ENCODE assay signal across 9 cellular contexts in the genomic region with DNA sequence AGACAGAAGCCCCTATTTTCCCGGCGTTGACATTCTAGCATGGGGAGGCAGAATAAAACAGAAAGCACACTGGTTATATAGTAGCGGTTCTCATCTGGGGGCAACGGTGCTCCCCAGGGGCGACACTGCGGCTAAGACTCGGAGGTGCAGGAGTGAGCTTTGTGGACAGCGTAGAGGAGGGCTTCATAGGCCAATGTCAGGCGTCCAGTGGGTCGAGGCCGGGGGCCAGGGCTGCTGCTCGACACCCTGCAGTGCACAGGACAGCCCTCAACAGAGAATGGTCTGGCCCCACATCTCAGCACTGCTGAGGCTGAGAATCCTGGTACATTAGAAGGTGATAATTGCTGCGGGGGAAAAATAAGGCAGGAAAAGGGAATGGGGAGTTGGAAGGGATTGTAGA. TPM values are rescaled to one million over a fixed set of nuclear protein-coding genes. Genes with fewer than 3 reads are reported as not detected.
DNase-seq lines count a peak whose midpoint lies in the region; TF ChIP-seq lines count a peak whose summit lies in the region.
"Had no signal": no experiment of that assay in that cellular context is flagged by ENCODE, and none has a peak within 500 bp of the region (broad histone marks: within the 10 kb centered on the region; RNA-seq: fewer than 3 reads in every experiment).

No MANE protein-coding gene starts in this region.

- peak overlapping the region in 7 of 8 donors; percentile 17 to 99 (median 66) for H3K27ac Mint-ChIP-seq in CD8-positive, alpha-beta memory T cell
- H3K27ac Mint-ChIP-seq in chondrocyte (ENCODE audit: unreplicated experiment) (peak overlapping the region; percentile 67), neural progenitor cell (peak overlapping the region; percentile 44)

- H3K27me3 Mint-ChIP-seq in CD8-positive, alpha-beta memory T cell = no peaks in the 10 kb centered on the region
- no peaks in the 10 kb centered on the region for H3K27me3 Mint-ChIP-seq in chondrocyte (ENCODE audit: low read depth)
- peaks cover 16% of the 10 kb centered on the region for H3K27me3 Mint-ChIP-seq in neural progenitor cell (ENCODE audit: insufficient read depth, low read depth)

- H3F3A ChIP-seq in Loucy (ENCODE audit: low read depth) (no peaks in the 10 kb centered on the region), neural progenitor cell (ENCODE audit: low read depth) (peaks cover 49% of the 10 kb centered on the region)

- DNase-seq in CD8-positive, alpha-beta memory T cell = no peak
- DNase-seq in chondrocyte (ENCODE audit: low spot score) = peak; percentile 70
- no peak for DNase-seq in neural progenitor cell (ENCODE audit: low spot score)
- DNase-seq in medulla oblongata (ENCODE audit: extremely low spot score) = no peak
- no peak for DNase-seq in iPS-NIHi7 (ENCODE audit: extremely low spot score)
- no peak for DNase-seq in stimulated activated CD4-positive, alpha-beta T cell treated with anti-CD3 and anti-CD28 coated beads, Interleukin-12 subunit alpha, Interleukin-12 subunit beta, amount 100 ng/mL, for 4 hours
- DNase-seq in DMS153 treated with DMSO at 0.1 percent for 48 hours (lab: John Stamatoyannopoulos, UW; ENCODE audit: unreplicated experiment) = no peak

- H3K4me3 Mint-ChIP-seq in CD8-positive, alpha-beta memory T cell = peak overlapping the region; percentile 51 to 96 (median 66)
- peak overlapping the region; percentile 94 for H3K4me3 Mint-ChIP-seq in chondrocyte (ENCODE audit: unreplicated experiment)
- H3K4me3 Mint-ChIP-seq in neural progenitor cell = peak overlapping the region; percentile 95

- POLR2A ChIA-PET in CD8-positive, alpha-beta memory T cell (lab: Charles Lee) = no interaction called here

- H3K4me2 ChIP-seq in Loucy (ENCODE audit: low read depth, low read length, poor library complexity, severe bottlenecking) = peak overlapping the region; percentile 80
- peak overlapping the region; percentile 78 for H3K4me2 ChIP-seq in neural progenitor cell

- no peak overlapping the region for H3K27ac ChIP-seq in CD8-positive, alpha-beta memory T cell (ENCODE audit: low read depth, low read length)
- no peak overlapping the region for H3K27ac ChIP-seq in neural progenitor cell

- no peak overlapping the region for H3K4me3 ChIP-seq in CD8-positive, alpha-beta memory T cell (ENCODE audit: low read length)
- H3K4me3 ChIP-seq in Loucy (ENCODE audit: low read length, poor library complexity, severe bottlenecking) (peak overlapping the region; percentile 75), neural progenitor cell (peak overlapping the region; percentile 72)
- H3K4me3 ChIP-seq: mucosa of descending colon had no signal

- H3K9ac ChIP-seq in Loucy (ENCODE audit: low read depth, low read length, poor library complexity, severe bottlenecking) = peak overlapping the region; percentile 89
- no peak overlapping the region for H3K9ac ChIP-seq in neural progenitor cell

- peaks cover 0 to 21% (median 0%) of the 10 kb centered on the region in 3 donors for H3K36me3 Mint-ChIP-seq in CD8-positive, alpha-beta memory T cell
- H3K36me3 Mint-ChIP-seq in chondrocyte (ENCODE audit: low read depth) (no peaks in the 10 kb centered on the region), neural progenitor cell (peaks cover 2% of the 10 kb centered on the region)

- H3K4me1 Mint-ChIP-seq in CD8-positive, alpha-beta memory T cell = peaks cover 17 to 42% (median 32%) of the 10 kb centered on the region in 3 donors
- peaks cover 41% of the 10 kb centered on the region for H3K4me1 Mint-ChIP-seq in chondrocyte (ENCODE audit: low read depth)
- peaks cover 49% of the 10 kb centered on the region for H3K4me1 Mint-ChIP-seq in neural progenitor cell

- H3K27me3 ChIP-seq in CD8-positive, alpha-beta memory T cell (ENCODE audit: insufficient read depth, low read length, poor library complexity, severe bottlenecking) = no peaks in the 10 kb centered on the region
- H3K27me3 ChIP-seq in Loucy (ENCODE audit: insufficient read depth, low read length, poor library complexity, severe bottlenecking) (no peaks in the 10 kb centered on the region), neural progenitor cell (no peaks in the 10 kb centered on the region)

- peaks cover 17% of the 10 kb centered on the region for H3K4me1 ChIP-seq in CD8-positive, alpha-beta memory T cell (ENCODE audit: insufficient read depth, low read length)
- H3K4me1 ChIP-seq in Loucy (ENCODE audit: insufficient read depth, low read length, poor library complexity, severe bottlenecking) = peaks cover 17% of the 10 kb centered on the region
- H3K4me1 ChIP-seq in neural progenitor cell = peaks cover 42% of the 10 kb centered on the region

- H3K9me3 ChIP-seq in CD8-positive, alpha-beta memory T cell (ENCODE audit: low read length) = no peaks in the 10 kb centered on the region
- no peaks in the 10 kb centered on the region for H3K9me3 ChIP-seq in Loucy (ENCODE audit: insufficient read depth, low read depth, low read length)
- no peaks in the 10 kb centered on the region for H3K9me3 ChIP-seq in neural progenitor cell (ENCODE audit: low read depth)
- H3K9me3 ChIP-seq: mucosa of descending colon had no signal

- CTCF ChIA-PET in CD8-positive, alpha-beta memory T cell (lab: Charles Lee) = interaction anchor here (2.5 to 3.7 kb wide), 2 partner anchors 11 to 26 kb away, joined by 28 read pairs; no protein-coding TSS in a partner anchor

- no peaks in the 10 kb centered on the region for H3K9me3 Mint-ChIP-seq in CD8-positive, alpha-beta memory T cell
- H3K9me3 Mint-ChIP-seq in chondrocyte (ENCODE audit: low read depth) (no peaks in the 10 kb centered on the region), neural progenitor cell (no peaks in the 10 kb centered on the region)

- H3K9me2 ChIP-seq in Loucy (replicated peaks; ENCODE audit: low read depth, low read length) = no peaks in the 10 kb centered on the region

- H2AFZ ChIP-seq in Loucy (ENCODE audit: low read length) (no peak overlapping the region), neural progenitor cell (replicated peaks) (no peak overlapping the region)

- H4K20me1 ChIP-seq in Loucy (ENCODE audit: insufficient read depth, low read length, poor library complexity, severe bottlenecking) (peaks cover 6% of the 10 kb centered on the region), neural progenitor cell (ENCODE audit: low read depth) (no peaks in the 10 kb centered on the region)

- H3K79me2 ChIP-seq in Loucy (ENCODE audit: insufficient read depth, low read length) = peaks cover 19% of the 10 kb centered on the region
- H3K79me2 ChIP-seq in neural progenitor cell (ENCODE audit: low read depth) = peaks cover 19% of the 10 kb centered on the region

- H3K36me3 ChIP-seq in CD8-positive, alpha-beta memory T cell (ENCODE audit: insufficient read depth, low read length) = no peaks in the 10 kb centered on the region
- no peaks in the 10 kb centered on the region for H3K36me3 ChIP-seq in Loucy (ENCODE audit: insufficient read depth, low read length)
- H3K36me3 ChIP-seq in neural progenitor cell = no peaks in the 10 kb centered on the region

- TF ChIP-seq CTCF in Loucy (conservative IDR thresholded peaks at IDR 0.05; ENCODE audit: low read length) (no peak), chondrocyte (IDR thresholded peaks at IDR 0.05) (no peak), neural progenitor cell (IDR thresholded peaks at IDR 0.05) (no peak)

RNA-seq across cellular contexts. Expression of gene ZNF628, which starts 1.5 kb away (rescaled TPM):
- 1 to 10 TPM; 8.3 to 8.7 TPM for total RNA-seq in CD8-positive, alpha-beta memory T cell
- polyA plus RNA-seq in CD8-positive, alpha-beta memory T cell = 0.36 TPM
- 9.1 to 9.7 TPM (median 9.4 TPM) in 3 replicates for total RNA-seq in chondrocyte
- total RNA-seq in neural progenitor cell (ENCODE audit: low replicate concordance) = 5.0 TPM in 1 of 2 replicates, not detected in the other

RNA-seq across cellular contexts. Expression of gene NAT14, which starts 7.1 kb away (rescaled TPM):
- total RNA-seq in CD8-positive, alpha-beta memory T cell = 10 to 100 TPM; 27.5 to 28.4 TPM
- 7.0 TPM for polyA plus RNA-seq in CD8-positive, alpha-beta memory T cell
- total RNA-seq in chondrocyte = 32.1 to 50.0 TPM (median 33.1 TPM) in 3 replicates
- 16.2 and 49.2 TPM in 2 replicates for total RNA-seq in neural progenitor cell (ENCODE audit: low replicate concordance)

RNA-seq across cellular contexts. Expression of gene SSC5D, which starts 10.3 kb away (rescaled TPM):
- 1 to 10 TPM in 1 of 2 experiments, under 1 TPM in 1; 0.35 to 1.2 TPM for total RNA-seq in CD8-positive, alpha-beta memory T cell
- not detected for polyA plus RNA-seq in CD8-positive, alpha-beta memory T cell
- total RNA-seq in chondrocyte (33.6 to 50.0 TPM (median 34.5 TPM) in 3 replicates), neural progenitor cell (ENCODE audit: low replicate concordance) (0.56 TPM in 1 of 2 replicates, not detected in the other)

RNA-seq across cellular contexts. Expression of gene C19orf85, which starts 13.4 kb away (rescaled TPM):
- total RNA-seq in CD8-positive, alpha-beta memory T cell = not detected
- not detected for polyA plus RNA-seq in CD8-positive, alpha-beta memory T cell
- total RNA-seq in chondrocyte = not detected in 3 replicates
- total RNA-seq in neural progenitor cell (ENCODE audit: low replicate concordance) = not detected in 2 replicates
- total RNA-seq: mucosa of descending colon had no signal

RNA-seq across cellular contexts. Expression of gene ISOC2, which starts 16.5 kb away (rescaled TPM):
- 10 to 100 TPM; 33.7 to 38.8 TPM for total RNA-seq in CD8-positive, alpha-beta memory T cell
- 32.0 TPM for polyA plus RNA-seq in CD8-positive, alpha-beta memory T cell
- total RNA-seq in chondrocyte (39.8 to 47.2 TPM (median 39.8 TPM) in 3 replicates), neural progenitor cell (ENCODE audit: low replicate concordance) (14.8 and 34.4 TPM in 2 replicates)

Comparison
In these comparisons a context has a peak if more than half of its experiments do, and no peak if none do; other contexts are left out.
1. RNA of gene SSC5D, which starts 10.3 kb away (total RNA-seq): 33.6 to 50.0 TPM in chondrocyte; 0.35 to 1.2 TPM in CD8-positive, alpha-beta memory T cell and 0.56 TPM in neural progenitor cell; every median in the first group is over 10 times any median in the second.
2. Peak in every context shown above with its lines, with median percentiles within 50 percentile points of each other: H3K27ac Mint-ChIP-seq and H3K4me3 Mint-ChIP-seq.